Comparison of ENCODE assay signal across 18 cellular contexts in the genomic region with DNA sequence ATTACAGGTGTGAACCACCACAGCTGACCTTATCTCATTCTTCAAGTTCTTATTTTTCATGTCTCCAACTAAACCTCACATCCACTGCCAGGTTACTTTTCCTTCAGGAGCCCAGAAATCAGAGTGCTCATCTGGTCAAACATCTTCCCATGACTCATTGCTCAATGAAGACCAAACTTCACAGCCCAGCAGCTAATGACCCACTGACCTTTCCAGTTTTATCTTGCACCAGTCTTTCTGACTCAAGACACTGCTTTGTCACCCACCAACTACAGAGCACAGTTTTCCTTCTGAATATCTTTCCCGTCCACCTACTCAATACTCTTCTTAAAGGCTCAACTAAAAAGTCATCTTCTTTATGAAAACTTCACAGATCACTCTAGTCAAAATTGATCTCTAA.
DNase-seq lines count a peak whose midpoint lies in the region; FAIRE-seq and TF ChIP-seq lines count a peak whose summit lies in the region.
"Had no signal": no experiment of that assay in that cellular context is flagged by ENCODE, and none has a peak within 500 bp of the region (broad histone marks: within the 10 kb centered on the region; RNA-seq: fewer than 3 reads in every experiment).

No MANE protein-coding gene starts in this region.

- peak; percentile 25 for DNase-seq in AG10803 (ENCODE audit: low read depth)
- peak; percentile 2 for DNase-seq in HS-5 (ENCODE audit: low read depth)
- peak; percentile 16 for DNase-seq in bronchial epithelial cell (ENCODE audit: low read depth)
- DNase-seq in myocyte (ENCODE audit: low read depth): peak; percentile 10
- DNase-seq in GM10266 (ENCODE audit: extremely low spot score): no peak
- DNase-seq in esophagus squamous epithelium (lab: John Stamatoyannopoulos, UW): no peak
- no peak for DNase-seq in GM19240 (ENCODE audit: insufficient read length, low spot score)
- no peak for DNase-seq in DMS114 treated with DMSO at 0.1 percent for 48 hours (lab: John Stamatoyannopoulos, UW; ENCODE audit: unreplicated experiment)
- DNase-seq: activated CD4-positive, alpha-beta T cell treated with anti-CD3 and anti-CD28 coated beads, Interleukin-2, amount 10 ng/mL, durations not matched to agents 24 days and 14 days; activated CD8-positive, alpha-beta memory T cell treated with anti-CD3 and anti-CD28 coated beads, Interleukin-2, amount 50 U/mL, for 4 hours; anterior cingulate cortex; naive thymus-derived CD8-positive, alpha-beta T cell; NCI-H2081; NCI-H526; retina; substantia nigra had no signal

- TF ChIP-seq POLR2A in esophagus squamous epithelium (IDR thresholded peaks at IDR 0.05): no peak

- FAIRE-seq in bronchial epithelial cell (lab: Jason Lieb, UNC): no peak
- FAIRE-seq: colon, G401.6 had no signal

- intact Hi-C loops in esophagus squamous epithelium (cut with DNase I): no loop called here

- no peak overlapping the region for H3K27ac ChIP-seq in esophagus squamous epithelium

- TF ChIP-seq CTCF in AG10803 (conservative IDR thresholded peaks at IDR 0.05; ENCODE audit: low read length) (no peak), bronchial epithelial cell (IDR thresholded peaks at IDR 0.05; ENCODE audit: insufficient read depth, low read length, severe bottlenecking) (no peak), GM10266 (IDR thresholded peaks at IDR 0.05; ENCODE audit: control insufficient read depth, insufficient read depth, low read depth, missing control alignments) (no peak), esophagus squamous epithelium (IDR thresholded peaks at IDR 0.05) (no peak)

- H3K4me1 ChIP-seq in esophagus squamous epithelium: no peaks in the 10 kb centered on the region

- H3K9me3 ChIP-seq in esophagus squamous epithelium: no peaks in the 10 kb centered on the region

- H3K27me3 ChIP-seq in bronchial epithelial cell (ENCODE audit: control insufficient read depth, insufficient read depth, low read length): no peaks in the 10 kb centered on the region
- no peaks in the 10 kb centered on the region for H3K27me3 ChIP-seq in esophagus squamous epithelium

- 92 to 93% methylated on average over 1 of the region's 1 CpG for WGBS in esophagus squamous epithelium, 2 donors

- H3K36me3 ChIP-seq in bronchial epithelial cell (ENCODE audit: control insufficient read depth, insufficient read depth, low read length): peaks cover 1% of the 10 kb centered on the region
- peaks cover 0 to 25% (median 0%) of the 10 kb centered on the region in 3 donors for H3K36me3 ChIP-seq in esophagus squamous epithelium

- H3K4me3 ChIP-seq in AG10803 (ENCODE audit: low read length) (no peak overlapping the region), bronchial epithelial cell (ENCODE audit: low read depth, low read length) (no peak overlapping the region), esophagus squamous epithelium (no peak overlapping the region)

Comparison
In these comparisons a context has a peak if more than half of its experiments do, and no peak if none do; other contexts are left out.
1. DNase-seq: peak in AG10803 (single experiment), HS-5 (single experiment), bronchial epithelial cell (single experiment) and myocyte (single experiment); none in GM10266 (single experiment), esophagus squamous epithelium (single experiment), GM19240 (single experiment) and DMS114 treated with DMSO at 0.1 percent for 48 hours (single experiment).